14 cellular contexts compared by ENCODE assay signal in the genomic region with DNA sequence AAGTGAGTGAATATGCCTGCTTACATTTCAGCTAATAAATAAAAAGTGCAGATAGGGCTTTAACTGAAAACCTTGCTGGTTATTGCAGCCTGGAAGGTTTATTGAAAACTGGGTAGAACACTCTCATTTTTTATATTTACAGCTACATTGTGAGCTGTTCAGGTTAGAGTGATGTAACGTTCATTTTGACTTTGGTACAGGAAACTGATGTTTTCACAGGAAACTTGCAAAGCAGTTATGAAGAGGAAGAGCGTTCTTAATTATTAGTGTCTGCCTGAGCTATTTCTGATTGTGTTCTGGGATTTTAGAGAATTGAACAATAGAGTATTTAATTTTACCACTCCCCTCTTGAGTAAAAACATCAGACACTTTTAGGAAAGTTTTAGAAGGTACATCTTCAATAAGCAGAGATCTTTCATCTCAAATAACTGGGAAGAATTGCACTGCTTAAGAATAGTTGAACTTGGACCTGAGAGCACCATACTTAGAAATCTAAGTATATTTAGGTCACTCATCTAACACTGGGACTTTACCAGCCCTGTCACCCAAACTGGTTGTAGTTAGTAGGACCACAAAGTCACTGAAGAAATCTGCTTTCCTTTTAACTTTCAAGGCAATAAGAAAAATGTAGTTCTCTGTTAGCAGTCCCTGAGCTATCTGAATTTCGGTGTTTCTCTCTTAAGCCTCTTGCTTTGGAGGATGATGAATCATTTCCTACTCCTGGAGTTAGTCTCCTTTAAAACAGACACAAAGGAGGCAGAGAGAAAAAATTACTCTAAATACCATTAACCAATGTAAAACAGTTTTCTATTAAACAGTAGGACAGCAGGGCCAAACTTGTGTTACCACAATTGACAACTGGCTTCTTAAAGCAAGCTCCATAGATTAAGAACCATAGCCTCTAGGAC.
A peak's percentile ranks its signal among the peaks of the same experiment; 100 is the strongest.
DNase-seq lines count a peak whose midpoint lies in the region; ATAC-seq and TF ChIP-seq lines count a peak whose summit lies in the region.
"Had no signal": no experiment of that assay in that cellular context is flagged by ENCODE, and none has a peak within 500 bp of the region (broad histone marks: within the 10 kb centered on the region; RNA-seq: fewer than 3 reads in every experiment).

No MANE protein-coding gene starts in this region.

- H3K79me2 ChIP-seq in OCI-LY1 (ENCODE audit: insufficient read depth, low read length) (no peaks in the 10 kb centered on the region), smooth muscle cell (ENCODE audit: low read depth) (no peaks in the 10 kb centered on the region)

- H3K9ac ChIP-seq in OCI-LY1 (ENCODE audit: low read length) (peak overlapping the region; percentile 55), smooth muscle cell (ENCODE audit: low read depth) (no peak overlapping the region)

- intact Hi-C loops in MCF 10A (cut with micrococcal nuclease), result no loop called here
- intact Hi-C loops in breast epithelium (cut with DNase I; ENCODE audit: low total_unique reads), result no loop called here

- H3K36me3 ChIP-seq in breast epithelium, result no peaks in the 10 kb centered on the region
- H3K36me3 ChIP-seq in OCI-LY1 (ENCODE audit: insufficient read depth, low read length), result no peaks in the 10 kb centered on the region
- no peaks in the 10 kb centered on the region for H3K36me3 ChIP-seq in smooth muscle cell (ENCODE audit: low read depth)
- H3K36me3 ChIP-seq: suprapubic skin had no signal

- ATAC-seq in stimulated activated naive B cell treated with anti-CD40 and anti-IgM and Interleukin-4, amounts not matched to agents 10 μg/mL and 1 μg/mL and 100 μg/mL, for 72 hours (replicated peaks), result no peak

- H3K4me3 ChIP-seq in breast epithelium, result no peak overlapping the region
- peak overlapping the region; percentile 35 for H3K4me3 ChIP-seq in OCI-LY1 (ENCODE audit: low read depth, low read length, poor library complexity, severe bottlenecking)
- no peak overlapping the region for H3K4me3 ChIP-seq in epithelial cell of esophagus (ENCODE audit: low read length)
- no peak overlapping the region for H3K4me3 ChIP-seq in smooth muscle cell
- H3K4me3 ChIP-seq: suprapubic skin had no signal

- TF ChIP-seq CTCF in MCF 10A (IDR thresholded peaks at IDR 0.05; ENCODE audit: unreplicated experiment) (no peak), breast epithelium (IDR thresholded peaks at IDR 0.05) (no peak), OCI-LY1 (IDR thresholded peaks at IDR 0.05; ENCODE audit: low read length) (no peak), epithelial cell of esophagus (IDR thresholded peaks at IDR 0.05; ENCODE audit: insufficient read depth, low read depth, low read length, missing control alignments) (no peak), smooth muscle cell (IDR thresholded peaks at IDR 0.05; ENCODE audit: borderline replicate concordance, insufficient read depth, poor library complexity, severe bottlenecking) (no peak)

- H3F3A ChIP-seq in OCI-LY1 (ENCODE audit: insufficient read depth, low read length) (0 out of 2 replicates have a peak, but pooled peaks cover 11% of the 10 kb centered on the region), smooth muscle cell (ENCODE audit: low read depth) (peaks cover 5% of the 10 kb centered on the region)

- H3K4me1 ChIP-seq in breast epithelium (no peaks in the 10 kb centered on the region), OCI-LY1 (ENCODE audit: insufficient read depth, low read length, severe bottlenecking) (peaks cover 61% of the 10 kb centered on the region), smooth muscle cell (ENCODE audit: low read depth) (peaks cover 7% of the 10 kb centered on the region)
- H3K4me1 ChIP-seq: suprapubic skin had no signal

- TF ChIP-seq POLR2A in breast epithelium (IDR thresholded peaks at IDR 0.05), result no peak

- H3K9me3 ChIP-seq in breast epithelium, result peaks cover 0 to 3% of the 10 kb centered on the region in 2 donors
- no peaks in the 10 kb centered on the region for H3K9me3 ChIP-seq in OCI-LY1 (ENCODE audit: low read length)
- H3K9me3 ChIP-seq in smooth muscle cell (replicated peaks; ENCODE audit: low read depth), result no peaks in the 10 kb centered on the region
- H3K9me3 ChIP-seq: suprapubic skin had no signal

- peaks cover 14% of the 10 kb centered on the region for H3K9me3 Mint-ChIP-seq in MCF 10A (ENCODE audit: unreplicated experiment)
- H3K9me3 Mint-ChIP-seq in stimulated activated naive B cell treated with anti-CD40 and anti-IgM and Interleukin-4, amounts not matched to agents 10 μg/mL and 1 μg/mL and 100 μg/mL, for 72 hours, result peaks cover 7 to 8% of the 10 kb centered on the region in 2 donors

- H4K20me1 ChIP-seq in OCI-LY1 (ENCODE audit: insufficient read depth, low read length) (no peaks in the 10 kb centered on the region), smooth muscle cell (ENCODE audit: low read depth) (no peaks in the 10 kb centered on the region)

- CTCF ChIA-PET in MCF 10A (lab: Yijun Ruan, JAX), result interaction anchor here (0.6 to 1.6 kb wide), 3 partner anchors 19 to 340 kb away, joined by 3 to 8 read pairs (median 3); no protein-coding TSS in a partner anchor

- H3K27me3 Mint-ChIP-seq in MCF 10A (ENCODE audit: insufficient read depth, unreplicated experiment), result no peaks in the 10 kb centered on the region
- H3K27me3 Mint-ChIP-seq in stimulated activated naive B cell treated with anti-CD40 and anti-IgM and Interleukin-4, amounts not matched to agents 10 μg/mL and 1 μg/mL and 100 μg/mL, for 72 hours, result no peaks in the 10 kb centered on the region

- 37% methylated on average over 3 of the region's 3 CpGs for WGBS in smooth muscle cell (ENCODE audit: low lambda C conversion rate)

- BruUV-seq in MCF 10A (replicated peaks; lab: Mats Ljungman, UMichigan), result no TSS peak

- H3K27me3 ChIP-seq in breast epithelium (no peaks in the 10 kb centered on the region), OCI-LY1 (ENCODE audit: insufficient read depth, low read length) (no peaks in the 10 kb centered on the region), smooth muscle cell (ENCODE audit: low read depth) (no peaks in the 10 kb centered on the region)
- H3K27me3 ChIP-seq: suprapubic skin had no signal

- H3K4me1 Mint-ChIP-seq in MCF 10A (ENCODE audit: insufficient read depth, unreplicated experiment), result no peaks in the 10 kb centered on the region
- H3K4me1 Mint-ChIP-seq in stimulated activated naive B cell treated with anti-CD40 and anti-IgM and Interleukin-4, amounts not matched to agents 10 μg/mL and 1 μg/mL and 100 μg/mL, for 72 hours, result peaks cover 5 to 16% of the 10 kb centered on the region in 2 donors

- H3K27ac ChIP-seq in breast epithelium, result peak overlapping the region in 1 of 2 donors; percentile 6
- peak overlapping the region; percentile 97 for H3K27ac ChIP-seq in OCI-LY1 (ENCODE audit: low read depth, low read length, poor library complexity, severe bottlenecking)
- H3K27ac ChIP-seq in smooth muscle cell (ENCODE audit: low read depth), result peak overlapping the region; percentile 71
- H3K27ac ChIP-seq: suprapubic skin had no signal

- peak overlapping the region; percentile 51 for H3K4me2 ChIP-seq in OCI-LY1 (ENCODE audit: low read length)
- peak overlapping the region; percentile 58 for H3K4me2 ChIP-seq in smooth muscle cell

- H2AFZ ChIP-seq in OCI-LY1 (ENCODE audit: low read length), result peak overlapping the region; percentile 80; the same call in 1 of the 2 replicates
- peak overlapping the region; percentile 31 for H2AFZ ChIP-seq in smooth muscle cell (ENCODE audit: low read depth)

- H3K27ac Mint-ChIP-seq in MCF 10A (ENCODE audit: low read depth, unreplicated experiment), result no peak overlapping the region
- no peak overlapping the region for H3K27ac Mint-ChIP-seq in stimulated activated naive B cell treated with anti-CD40 and anti-IgM and Interleukin-4, amounts not matched to agents 10 μg/mL and 1 μg/mL and 100 μg/mL, for 72 hours

- DNase-seq in MCF 10A (ENCODE audit: unreplicated experiment), result peak; percentile 9
- no peak for DNase-seq in breast epithelium (ENCODE audit: low spot score in 2 of 2)
- peak; percentile 23 for DNase-seq in epithelial cell of esophagus (ENCODE audit: low read depth)
- DNase-seq in smooth muscle cell (lab: John Stamatoyannopoulos, UW; ENCODE audit: unreplicated experiment), result no peak
- DNase-seq in NCI-H2196 (lab: John Stamatoyannopoulos, UW; ENCODE audit: unreplicated experiment), result no peak
- DNase-seq in stimulated activated naive B cell treated with anti-CD40 and anti-IgM and Interleukin-4, amounts not matched to agents 10 μg/mL and 1 μg/mL and 100 μg/mL, for 72 hours, result no peak
- DNase-seq in C1 segment of cervical spinal cord (lab: John Stamatoyannopoulos, UW), result no peak
- DNase-seq: ACHN; effector CD4-positive, alpha-beta T cell; GDM1; NCI-H2029 treated with DMSO at 0.1 percent for 48 hours; RPMI8226 had no signal

- H3K9me2 ChIP-seq in OCI-LY1 (ENCODE audit: low read depth, low read length), result no peaks in the 10 kb centered on the region

- H3K4me3 Mint-ChIP-seq in MCF 10A (ENCODE audit: unreplicated experiment), result no peak overlapping the region
- no peak overlapping the region for H3K4me3 Mint-ChIP-seq in stimulated activated naive B cell treated with anti-CD40 and anti-IgM and Interleukin-4, amounts not matched to agents 10 μg/mL and 1 μg/mL and 100 μg/mL, for 72 hours

- POLR2A ChIA-PET in MCF 10A (lab: Yijun Ruan, JAX), result interaction anchor here (0.7 kb wide), 1 partner anchor 11 kb away, joined by 3 read pairs; no protein-coding TSS in a partner anchor

- no peaks in the 10 kb centered on the region for H3K36me3 Mint-ChIP-seq in MCF 10A (ENCODE audit: insufficient read depth, unreplicated experiment)
- H3K36me3 Mint-ChIP-seq in stimulated activated naive B cell treated with anti-CD40 and anti-IgM and Interleukin-4, amounts not matched to agents 10 μg/mL and 1 μg/mL and 100 μg/mL, for 72 hours, result peaks cover 5 to 11% of the 10 kb centered on the region in 2 donors

Comparison
In these comparisons a context has a peak if more than half of its experiments do, and no peak if none do; other contexts are left out.
1. DNase-seq: peak in MCF 10A (single experiment) and epithelial cell of esophagus (single experiment); none in breast epithelium (0 of 2), smooth muscle cell (single experiment), NCI-H2196 (single experiment), stimulated activated naive B cell treated with anti-CD40 and anti-IgM and Interleukin-4, amounts not matched to agents 10 μg/mL and 1 μg/mL and 100 μg/mL, for 72 hours (single experiment) and C1 segment of cervical spinal cord (0 of 14).